In genomic region chr4:4990857-4991540, GRCh38 we compare ENCODE assay signal across 11 cellular contexts. TPM values are rescaled to one million over a fixed set of nuclear protein-coding genes. Genes with fewer than 3 reads are reported as not detected.
A peak's percentile ranks its signal among the peaks of the same experiment; 100 is the strongest.
DNase-seq lines count a peak whose midpoint lies in the region; ATAC-seq and TF ChIP-seq lines count a peak whose summit lies in the region.
"Had no signal": no experiment of that assay in that cellular context is flagged by ENCODE, and none has a peak within 500 bp of the region (broad histone marks: within the 10 kb centered on the region; RNA-seq: fewer than 3 reads in every experiment).

No MANE protein-coding gene starts in this region.

- H3K9me3 ChIP-seq in adipocyte (ENCODE audit: control insufficient read depth, low read length) (no peaks in the 10 kb centered on the region), right atrium auricular region (no peaks in the 10 kb centered on the region), gastrocnemius medialis (no peaks in the 10 kb centered on the region)
- H3K9me3 ChIP-seq: neutrophil had no signal

- H3K4me1 ChIP-seq in adipocyte (ENCODE audit: control insufficient read depth, insufficient read depth, low read length) (peaks cover 55% of the 10 kb centered on the region), right atrium auricular region (peaks cover 0 to 23% of the 10 kb centered on the region in 2 donors), gastrocnemius medialis (no peaks in the 10 kb centered on the region)

- peaks cover 13% of the 10 kb centered on the region for H3K27me3 Mint-ChIP-seq in glutamatergic neuron (ENCODE audit: unreplicated experiment)

- peaks cover 3% of the 10 kb centered on the region for H3K9me3 Mint-ChIP-seq in glutamatergic neuron (ENCODE audit: unreplicated experiment)
- H3K9me3 Mint-ChIP-seq: brain had no signal

- H3K27ac ChIP-seq in right atrium auricular region (peak overlapping the region; percentile 35 to 71), gastrocnemius medialis (peak overlapping the region in 3 of 4 donors; percentile 31 to 37 (median 34))
- H3K27ac ChIP-seq: neutrophil had no signal

- peaks cover 4% of the 10 kb centered on the region for H3K36me3 Mint-ChIP-seq in glutamatergic neuron (ENCODE audit: unreplicated experiment)
- H3K36me3 Mint-ChIP-seq: brain had no signal

- ATAC-seq in gastrocnemius medialis = peak; percentile 23 to 68
- no peak for ATAC-seq in HG02981 (IDR thresholded peaks at IDR 0.05; ENCODE audit: unreplicated experiment)
- no peak for ATAC-seq in HG03097 (IDR thresholded peaks at IDR 0.05; ENCODE audit: low FRiP score, unreplicated experiment)

- no peaks in the 10 kb centered on the region for H3K4me1 Mint-ChIP-seq in glutamatergic neuron (ENCODE audit: low read depth, unreplicated experiment)

- H3K4me3 Mint-ChIP-seq in glutamatergic neuron (ENCODE audit: unreplicated experiment) = no peak overlapping the region
- H3K4me3 Mint-ChIP-seq: brain had no signal

- intact Hi-C loops in gastrocnemius medialis (cut with DNase I; ENCODE audit: low total_unique reads) = no loop called here

- DNase-seq in ELR (ENCODE audit: low read depth) (peak; percentile 87), adipocyte (ENCODE audit: low read depth) (peak; percentile 92), right atrium auricular region (ENCODE audit: low spot score) (peak; percentile 91), gastrocnemius medialis (peak; percentile 16 to 64), NK-92 (lab: John Stamatoyannopoulos, UW; ENCODE audit: unreplicated experiment) (no peak), glutamatergic neuron (no peak)

- no peak for TF ChIP-seq CTCF in right atrium auricular region (IDR thresholded peaks at IDR 0.05)
- no peak for TF ChIP-seq CTCF in gastrocnemius medialis (IDR thresholded peaks at IDR 0.05 in 4 of 5, conservative IDR thresholded peaks at IDR 0.05 in 1 of 5)
- TF ChIP-seq CTCF in glutamatergic neuron (IDR thresholded peaks at IDR 0.05; ENCODE audit: partially characterized antibody, unreplicated experiment) = no peak

- H3K27me3 ChIP-seq in adipocyte (replicated peaks; ENCODE audit: control insufficient read depth, insufficient read depth, low read length) (no peaks in the 10 kb centered on the region), right atrium auricular region (no peaks in the 10 kb centered on the region), gastrocnemius medialis (no peaks in the 10 kb centered on the region)

- no peak for TF ChIP-seq POLR2A in gastrocnemius medialis (IDR thresholded peaks at IDR 0.05)

- H3K4me3 ChIP-seq in adipocyte (ENCODE audit: low read length) = peak overlapping the region; percentile 67
- H3K4me3 ChIP-seq in right atrium auricular region = no peak overlapping the region
- H3K4me3 ChIP-seq in gastrocnemius medialis = no peak overlapping the region

- no peak overlapping the region for H3K27ac Mint-ChIP-seq in glutamatergic neuron (ENCODE audit: unreplicated experiment)

- H3K9ac ChIP-seq in adipocyte (ENCODE audit: low read length) = peak overlapping the region; percentile 92

- no peaks in the 10 kb centered on the region for H3K36me3 ChIP-seq in adipocyte (ENCODE audit: control insufficient read depth, insufficient read depth, low read length, severe bottlenecking)
- H3K36me3 ChIP-seq in right atrium auricular region = no peaks in the 10 kb centered on the region
- H3K36me3 ChIP-seq in gastrocnemius medialis = no peaks in the 10 kb centered on the region
- H3K36me3 ChIP-seq: neutrophil had no signal

- in situ Hi-C loops in gastrocnemius medialis (cut with MboI; ENCODE audit: low sequenced_read_pairs in 4 of 4) = no loop called here

RNA-seq across cellular contexts. Expression of gene CYTL1, which starts 28.3 kb away (rescaled TPM):
- total RNA-seq in right atrium auricular region (not detected), gastrocnemius medialis (not detected), glutamatergic neuron (ENCODE audit: unreplicated experiment) (not detected)
- total RNA-seq: T-helper 1 cell treated with Interleukin-12 subunit alpha and Interleukin-12 subunit beta and Interleukin-4 antibody, amounts not matched to agents 30 ng/mL and 1 ng/mL, for 36 hours had no signal

Comparison
In these comparisons a context has a peak if more than half of its experiments do, and no peak if none do; other contexts are left out.
1. DNase-seq: peak in ELR (single experiment), adipocyte (single experiment), right atrium auricular region (single experiment) and gastrocnemius medialis (2 of 2); none in NK-92 (single experiment) and glutamatergic neuron (single experiment).
2. ATAC-seq: peak in gastrocnemius medialis (2 of 2); none in HG02981 (single experiment) and HG03097 (single experiment).